Comparison of ENCODE assay signal across 8 cellular contexts in the genomic region with DNA sequence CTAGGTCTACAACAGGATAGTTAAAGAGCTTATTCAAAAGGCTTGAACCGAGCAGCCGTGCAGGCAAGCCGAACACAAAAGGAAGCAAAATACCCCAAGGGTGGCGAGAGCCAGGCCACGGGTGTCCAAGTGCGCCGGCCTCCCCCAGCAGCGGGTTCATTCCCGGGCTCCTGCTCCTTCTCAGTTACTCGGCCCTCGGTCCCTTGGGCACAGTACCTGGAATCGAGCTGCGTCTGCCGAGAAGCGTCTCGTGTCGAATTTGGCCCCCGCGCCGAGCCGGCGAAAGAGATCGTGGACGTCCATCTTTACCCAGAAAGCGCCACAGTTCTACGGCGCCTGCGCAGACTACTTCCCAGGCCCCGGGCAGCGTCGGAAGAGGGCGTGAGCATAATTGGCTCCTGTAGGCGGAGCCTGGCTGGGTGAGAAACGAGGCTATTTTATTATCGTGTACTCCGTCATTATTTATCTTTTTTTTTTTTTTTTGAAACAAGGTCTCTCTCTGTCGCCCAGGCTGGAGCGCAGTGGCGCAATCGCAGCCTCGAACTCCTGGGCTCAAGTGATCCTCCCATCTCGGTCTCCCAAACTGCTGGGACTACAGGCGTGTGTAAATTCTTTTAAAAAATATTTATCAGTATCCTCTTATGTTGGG. TPM values are rescaled to one million over a fixed set of nuclear protein-coding genes. Genes with fewer than 3 reads are reported as not detected.
DNase-seq lines count a peak whose midpoint lies in the region; ATAC-seq, FAIRE-seq and TF ChIP-seq lines count a peak whose summit lies in the region.

A gene with protein sequence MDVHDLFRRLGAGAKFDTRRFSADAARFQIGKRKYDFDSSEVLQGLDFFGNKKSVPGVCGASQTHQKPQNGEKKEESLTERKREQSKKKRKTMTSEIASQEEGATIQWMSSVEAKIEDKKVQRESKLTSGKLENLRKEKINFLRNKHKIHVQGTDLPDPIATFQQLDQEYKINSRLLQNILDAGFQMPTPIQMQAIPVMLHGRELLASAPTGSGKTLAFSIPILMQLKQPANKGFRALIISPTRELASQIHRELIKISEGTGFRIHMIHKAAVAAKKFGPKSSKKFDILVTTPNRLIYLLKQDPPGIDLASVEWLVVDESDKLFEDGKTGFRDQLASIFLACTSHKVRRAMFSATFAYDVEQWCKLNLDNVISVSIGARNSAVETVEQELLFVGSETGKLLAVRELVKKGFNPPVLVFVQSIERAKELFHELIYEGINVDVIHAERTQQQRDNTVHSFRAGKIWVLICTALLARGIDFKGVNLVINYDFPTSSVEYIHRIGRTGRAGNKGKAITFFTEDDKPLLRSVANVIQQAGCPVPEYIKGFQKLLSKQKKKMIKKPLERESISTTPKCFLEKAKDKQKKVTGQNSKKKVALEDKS (minus strand): TSS at position 329 of the 649 bp plus-strand sequence. CDS start 26 bp downstream, at position 303.

- peak within 1 kb of the TSS; percentile 67 for H3K27ac ChIP-seq in SJCRH30
- peak within 1 kb of the TSS; percentile 72 for H3K27ac ChIP-seq in foreskin keratinocyte

- peaks cover 49% of the 10 kb centered on the region for H3K27me3 Mint-ChIP-seq in neural crest cell (ENCODE audit: low read depth)
- peaks cover 39% of the 10 kb centered on the region for H3K27me3 Mint-ChIP-seq in stimulated activated naive CD8-positive, alpha-beta T cell treated with anti-CD3 and anti-CD28 coated beads, Interleukin-15, amount 100 ng/mL, for 72 hours

- H3K27me3 ChIP-seq in SJCRH30 (no peaks in the 10 kb centered on the region), foreskin keratinocyte (no peaks in the 10 kb centered on the region)

- peak within 1 kb of the TSS; percentile 77 for H3K4me3 ChIP-seq in SJCRH30

- H3K4me3 Mint-ChIP-seq in neural crest cell: peak within 1 kb of the TSS; percentile 94
- H3K4me3 Mint-ChIP-seq in stimulated activated naive CD8-positive, alpha-beta T cell treated with anti-CD3 and anti-CD28 coated beads, Interleukin-15, amount 100 ng/mL, for 72 hours: peak within 1 kb of the TSS; percentile 90 to 91

- H3K4me1 Mint-ChIP-seq in neural crest cell: peaks cover 22% of the 10 kb centered on the region
- peaks cover 29% of the 10 kb centered on the region for H3K4me1 Mint-ChIP-seq in stimulated activated naive CD8-positive, alpha-beta T cell treated with anti-CD3 and anti-CD28 coated beads, Interleukin-15, amount 100 ng/mL, for 72 hours

- H3K9me3 ChIP-seq in SJCRH30 (replicated peaks): no peaks in the 10 kb centered on the region

- H3K36me3 Mint-ChIP-seq in neural crest cell (ENCODE audit: low read depth): peaks cover 10% of the 10 kb centered on the region

- no peak for FAIRE-seq in H54 (lab: Jason Lieb, UNC)

- ATAC-seq in foreskin keratinocyte: peak; percentile 90
- peak; percentile 99 for ATAC-seq in stimulated activated naive CD8-positive, alpha-beta T cell treated with anti-CD3 and anti-CD28 coated beads, Interleukin-15, amount 100 ng/mL, for 72 hours

- peak within 1 kb of the TSS; percentile 92 for H3K27ac Mint-ChIP-seq in neural crest cell (ENCODE audit: unreplicated experiment)
- H3K27ac Mint-ChIP-seq in stimulated activated naive CD8-positive, alpha-beta T cell treated with anti-CD3 and anti-CD28 coated beads, Interleukin-15, amount 100 ng/mL, for 72 hours: peak within 1 kb of the TSS; percentile 86 to 94

- H3K36me3 ChIP-seq in SJCRH30: peaks cover 17% of the 10 kb centered on the region

- no peaks in the 10 kb centered on the region for H3K4me1 ChIP-seq in SJCRH30
- H3K4me1 ChIP-seq in foreskin keratinocyte: peaks cover 19% of the 10 kb centered on the region

- peak; percentile 90 for DNase-seq in DMS79 (lab: John Stamatoyannopoulos, UW)
- DNase-seq in H54 (ENCODE audit: insufficient read length, low spot score): peak; percentile 73
- DNase-seq in MV-4-11 (lab: John Stamatoyannopoulos, UW): peak; percentile 82
- peak; percentile 85 to 91 for DNase-seq in SJCRH30
- DNase-seq in activated gamma-delta T cell treated with Interleukin-2 at 50 U/mL for 16 hours: peak; percentile 85
- DNase-seq in foreskin keratinocyte: peak; percentile 63 to 85
- peak; percentile 78 for DNase-seq in neural crest cell (ENCODE audit: low read depth, low spot score)
- DNase-seq in stimulated activated naive CD8-positive, alpha-beta T cell treated with anti-CD3 and anti-CD28 coated beads, Interleukin-15, amount 100 ng/mL, for 72 hours: peak; percentile 83 to 89

- peak; percentile 9 for TF ChIP-seq CTCF in foreskin keratinocyte (conservative IDR thresholded peaks at IDR 0.05)
- no peak for TF ChIP-seq CTCF in neural crest cell (conservative IDR thresholded peaks at IDR 0.05)

- TF ChIP-seq POLR2A in H54 (IDR thresholded peaks at IDR 0.05; ENCODE audit: low read depth, low read length): peak; percentile 88

- no peaks in the 10 kb centered on the region for H3K9me3 Mint-ChIP-seq in neural crest cell
- no peaks in the 10 kb centered on the region for H3K9me3 Mint-ChIP-seq in stimulated activated naive CD8-positive, alpha-beta T cell treated with anti-CD3 and anti-CD28 coated beads, Interleukin-15, amount 100 ng/mL, for 72 hours

RNA-seq across cellular contexts. Expression of the gene that starts here (rescaled TPM):
- total RNA-seq in SJCRH30 (2014; rRNA removed; shearing (Covaris generic)): 29.6 and 32.1 TPM in 2 replicates
- total RNA-seq in foreskin keratinocyte (29.6 and 30.5 TPM in 2 replicates), neural crest cell (56.4 and 58.0 TPM in 2 replicates)
- polyA plus RNA-seq in foreskin keratinocyte: 13.0 and 14.9 TPM in 2 replicates

Comparison
In these comparisons a context has a peak if more than half of its experiments do, and no peak if none do; other contexts are left out.
1. Peak in every context shown above with its lines: DNase-seq, ATAC-seq, H3K4me3 ChIP-seq and H3K27ac ChIP-seq.